Comparison of ENCODE assay signal across 8 cellular contexts in the genomic region with DNA sequence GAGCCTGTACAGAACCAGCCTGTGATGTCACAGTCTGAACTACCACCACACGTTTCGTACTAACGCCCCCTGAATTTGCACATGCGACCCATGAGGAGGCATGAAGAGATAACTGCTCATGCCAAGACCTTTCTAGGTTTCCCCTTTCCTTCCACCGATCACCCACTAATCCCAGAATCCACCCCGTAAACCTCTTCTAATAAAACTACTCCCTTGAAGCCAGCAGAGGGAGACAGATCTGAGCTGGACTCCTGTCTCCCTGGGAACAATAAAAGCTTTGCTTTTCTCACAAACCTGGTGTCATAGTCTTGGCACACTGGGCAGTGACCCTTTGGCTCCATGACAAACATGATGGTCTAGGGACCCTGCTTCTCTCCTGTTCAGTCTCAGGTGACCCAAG.
A peak's percentile ranks its signal among the peaks of the same experiment; 100 is the strongest.
DNase-seq lines count a peak whose midpoint lies in the region; ATAC-seq, FAIRE-seq and TF ChIP-seq lines count a peak whose summit lies in the region.

No MANE protein-coding gene starts in this region.

- no peak for FAIRE-seq in HepG2 (lab: Jason Lieb, UNC)

- H3K4me3 ChIP-seq in HepG2 (replicated peaks in 1 of 3; ENCODE audit: insufficient read depth in 1 of 3, low read depth in 2 of 3, low read length in 3 of 3) = no peak overlapping the region
- H3K4me3 ChIP-seq in right lobe of liver = no peak overlapping the region
- no peak overlapping the region for H3K4me3 ChIP-seq in brain microvascular endothelial cell (ENCODE audit: low read depth, low read length)

- H2AFZ ChIP-seq in HepG2 (ENCODE audit: low read length) = no peak overlapping the region

- POLR2A ChIA-PET in HepG2 (lab: Yijun Ruan, JAX) = interaction anchor here (1.0 to 2.4 kb wide), 4 partner anchors 10 to 773 kb away, joined by 4 to 14 read pairs (median 7); partner anchors contain the start of genes CDNF, HSPA14, MEIG1 and MSANTD7

- TF ChIP-seq EP300 in HepG2 (IDR thresholded peaks at IDR 0.05; ENCODE audit: low read depth in 2 of 2, low read length in 2 of 2) = no peak
- no peak for TF ChIP-seq EP300 in HepG2 (CRISPR knock-in tag; IDR thresholded peaks at IDR 0.05; ENCODE audit: borderline replicate concordance)

- H3K27ac ChIP-seq in HepG2 (ENCODE audit: extremely low read length, insufficient read depth, low read length) = no peak overlapping the region
- H3K27ac ChIP-seq in right lobe of liver = no peak overlapping the region
- peak overlapping the region; percentile 60 for H3K27ac ChIP-seq in brain microvascular endothelial cell

- TF ChIP-seq POLR2A in HepG2 (IDR thresholded peaks at IDR 0.05; ENCODE audit: insufficient read depth in 1 of 2, low read depth in 2 of 2, low read length in 2 of 2) (no peak), right lobe of liver (IDR thresholded peaks at IDR 0.05) (no peak)

- DNase-seq in HepG2 (ENCODE audit: low spot score) (peak; percentile 7), right lobe of liver (no peak), NCI-H146 (lab: John Stamatoyannopoulos, UW) (peak; percentile 70), brain microvascular endothelial cell (peak; percentile 51), T-helper 9 cell (no peak), NCI-H187 (lab: John Stamatoyannopoulos, UW) (no peak)
- no peak for DNase-seq in stimulated activated naive B cell treated with anti-CD40 and anti-IgM and Interleukin-4, amounts not matched to agents 10 μg/mL and 1 μg/mL and 100 μg/mL, for 72 hours

- H3K36me3 Mint-ChIP-seq in stimulated activated naive B cell treated with anti-CD40 and anti-IgM and Interleukin-4, amounts not matched to agents 10 μg/mL and 1 μg/mL and 100 μg/mL, for 72 hours = peaks cover 2 to 8% of the 10 kb centered on the region in 2 donors

- H3K4me3 Mint-ChIP-seq in stimulated activated naive B cell treated with anti-CD40 and anti-IgM and Interleukin-4, amounts not matched to agents 10 μg/mL and 1 μg/mL and 100 μg/mL, for 72 hours = peak overlapping the region in 1 of 2 donors; percentile 36

- TF ChIP-seq RAD21 in HepG2 (CRISPR knock-in tag; IDR thresholded peaks at IDR 0.05) = no peak

- H4K20me1 ChIP-seq in HepG2 (ENCODE audit: insufficient read depth, low read length) = no peaks in the 10 kb centered on the region

- peaks cover 1 to 6% of the 10 kb centered on the region in 2 experiments; a peak in 3 of 5 replicates for H3K27me3 ChIP-seq in HepG2 (ENCODE audit: control insufficient read depth in 1 of 2, insufficient read depth in 2 of 2, low read length in 2 of 2)
- no peaks in the 10 kb centered on the region for H3K27me3 ChIP-seq in right lobe of liver
- H3K27me3 ChIP-seq in brain microvascular endothelial cell (replicated peaks) = no peaks in the 10 kb centered on the region

- H3K9me3 Mint-ChIP-seq in stimulated activated naive B cell treated with anti-CD40 and anti-IgM and Interleukin-4, amounts not matched to agents 10 μg/mL and 1 μg/mL and 100 μg/mL, for 72 hours = no peaks in the 10 kb centered on the region

- in situ Hi-C loops in HepG2 (cut with HindIII; ENCODE audit: extremely low pct_ligation_motif_present, low pct_unique_long_range_greater_than_20kb) (loop anchor here (25.0 kb wide), 1 partner anchor 626 kb away; no protein-coding TSS in a partner anchor), brain microvascular endothelial cell (cut with HindIII; ENCODE audit: low pct_ligation_motif_present, low sequenced_read_pairs) (no loop called here)

- H3K9ac ChIP-seq in HepG2 (ENCODE audit: insufficient read depth, low read depth, low read length) = no peak overlapping the region

- H3K9me3 ChIP-seq in HepG2 (ENCODE audit: low read length) (no peaks in the 10 kb centered on the region), right lobe of liver (no peaks in the 10 kb centered on the region)

- H3K4me1 ChIP-seq in HepG2 (ENCODE audit: insufficient read depth, low read length) = peaks cover 21% of the 10 kb centered on the region
- no peaks in the 10 kb centered on the region for H3K4me1 ChIP-seq in right lobe of liver

- no TSS peak for BruUV-seq in HepG2 (replicated peaks; lab: Mats Ljungman, UMichigan)

- H3K27me3 Mint-ChIP-seq in stimulated activated naive B cell treated with anti-CD40 and anti-IgM and Interleukin-4, amounts not matched to agents 10 μg/mL and 1 μg/mL and 100 μg/mL, for 72 hours = peaks cover 10 to 20% of the 10 kb centered on the region in 2 donors

- 66% methylated on average over 6 of the region's 6 CpGs for WGBS in HepG2 (ENCODE audit: low lambda C conversion rate)
- 78% methylated on average over 6 of the region's 6 CpGs for WGBS in right lobe of liver (ENCODE audit: insufficient coverage, low coverage, low lambda C conversion rate, missing lambda C conversion rate)

- H3K27ac Mint-ChIP-seq in stimulated activated naive B cell treated with anti-CD40 and anti-IgM and Interleukin-4, amounts not matched to agents 10 μg/mL and 1 μg/mL and 100 μg/mL, for 72 hours = peak overlapping the region; percentile 100

- TF ChIP-seq CTCF in HepG2 (CRISPR knock-in tag; IDR thresholded peaks at IDR 0.05) (peak; percentile 33; the same call in 1 of the 2 replicates), right lobe of liver (IDR thresholded peaks at IDR 0.05) (peak in 1 of 4 donors; percentile 4), brain microvascular endothelial cell (IDR thresholded peaks at IDR 0.05; ENCODE audit: low read depth, low read length, missing control alignments) (peak; percentile 69)

- intact Hi-C loops in HepG2 (cut with micrococcal nuclease; ENCODE audit: unreplicated experiment) (no loop called here), right lobe of liver (cut with DNase I) (no loop called here)

- CTCF ChIA-PET in HepG2 (lab: Yijun Ruan, JAX; ENCODE audit: low intra/inter-chr PET ratio, low total read pairs) = no interaction called here

- peaks cover 23 to 26% of the 10 kb centered on the region in 2 donors for H3K4me1 Mint-ChIP-seq in stimulated activated naive B cell treated with anti-CD40 and anti-IgM and Interleukin-4, amounts not matched to agents 10 μg/mL and 1 μg/mL and 100 μg/mL, for 72 hours

- peak; percentile 19; the same call in 2 of the 3 replicates for ATAC-seq in HepG2
- no peak for ATAC-seq in right lobe of liver
- ATAC-seq in stimulated activated naive B cell treated with anti-CD40 and anti-IgM and Interleukin-4, amounts not matched to agents 10 μg/mL and 1 μg/mL and 100 μg/mL, for 72 hours (replicated peaks) = no peak
- ATAC-seq in HG02981 (IDR thresholded peaks at IDR 0.05; ENCODE audit: unreplicated experiment) = no peak

- no peaks in the 10 kb centered on the region for H3K79me2 ChIP-seq in HepG2 (ENCODE audit: insufficient read depth, low read length)

- no peak overlapping the region for H3K4me2 ChIP-seq in HepG2 (ENCODE audit: low read depth, low read length)

- H3K36me3 ChIP-seq in HepG2 (replicated peaks in 1 of 2; ENCODE audit: control insufficient read depth in 1 of 2, insufficient read depth in 2 of 2, low read length in 2 of 2) = no peaks in the 10 kb centered on the region
- no peaks in the 10 kb centered on the region for H3K36me3 ChIP-seq in right lobe of liver
- no peaks in the 10 kb centered on the region for H3K36me3 ChIP-seq in brain microvascular endothelial cell (replicated peaks)

TF ChIP-seq in HepG2, 621 proteins besides CTCF, POLR2A, EP300 and RAD21:
- TF ChIP-seq ZNF496 (CRISPR knock-in tag; IDR thresholded peaks at IDR 0.05; ENCODE audit: insufficient replicate concordance) (no peak), CREB1 (IDR thresholded peaks at IDR 0.05) (0 out of 2 replicates have a peak, but pooled peaks have one; percentile 30), CREB1 (CRISPR knock-in tag; IDR thresholded peaks at IDR 0.05) (no peak), ZNF576 (CRISPR knock-in tag; IDR thresholded peaks at IDR 0.05) (peak; percentile 93; the same call in 1 of the 2 replicates), GLMP (CRISPR knock-in tag; IDR thresholded peaks at IDR 0.05; ENCODE audit: borderline replicate concordance) (no peak), SMC3 (IDR thresholded peaks at IDR 0.05; ENCODE audit: low read length) (peak; percentile 17; the same call in 1 of the 2 replicates)

Comparison
In these comparisons a context has a peak if more than half of its experiments do, and no peak if none do; other contexts are left out.
1. DNase-seq: peak in HepG2 (single experiment), NCI-H146 (single experiment) and brain microvascular endothelial cell (single experiment); none in right lobe of liver (0 of 3), stimulated activated naive B cell treated with anti-CD40 and anti-IgM and Interleukin-4, amounts not matched to agents 10 μg/mL and 1 μg/mL and 100 μg/mL, for 72 hours (single experiment), T-helper 9 cell (single experiment) and NCI-H187 (0 of 2).